Comparison of ENCODE assay signal across 22 cellular contexts in the genomic region with DNA sequence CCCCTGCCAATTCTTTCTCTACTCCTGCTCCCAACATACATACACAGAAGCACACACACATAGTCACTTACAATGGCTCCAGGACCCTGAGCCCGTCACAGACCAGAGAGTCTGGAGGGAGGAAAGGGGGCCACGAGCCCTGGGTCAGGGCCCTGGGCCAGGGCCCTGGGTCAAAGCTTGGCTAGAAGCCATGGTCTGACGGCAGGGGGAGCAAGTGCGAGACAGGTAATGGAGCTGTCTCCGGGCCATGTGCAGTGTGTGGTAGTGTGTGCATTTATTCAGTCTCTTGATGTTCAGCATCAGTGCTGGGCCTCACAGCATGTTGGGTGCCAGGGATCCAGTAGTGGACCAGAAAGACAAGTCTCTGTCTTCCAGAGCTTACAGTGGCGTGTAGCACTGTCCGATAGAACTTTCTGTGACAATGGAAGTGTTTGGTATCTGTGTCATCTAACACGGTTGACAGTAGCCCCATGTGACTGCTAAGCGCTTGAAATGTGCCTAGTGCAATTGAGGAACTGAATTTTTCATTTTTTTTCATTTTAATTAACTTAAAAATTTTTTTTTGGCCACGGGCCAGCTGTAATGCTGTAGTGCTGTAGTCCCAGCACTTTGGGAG. TPM values are rescaled to one million over a fixed set of nuclear protein-coding genes. Genes with fewer than 3 reads are reported as not detected.
A peak's percentile ranks its signal among the peaks of the same experiment; 100 is the strongest.
DNase-seq lines count a peak whose midpoint lies in the region; ATAC-seq, FAIRE-seq and TF ChIP-seq lines count a peak whose summit lies in the region.
"Had no signal": no experiment of that assay in that cellular context is flagged by ENCODE, and none has a peak within 500 bp of the region (broad histone marks: within the 10 kb centered on the region; RNA-seq: fewer than 3 reads in every experiment).

No MANE protein-coding gene starts in this region.

- H3K36me3 Mint-ChIP-seq in CD4-positive, alpha-beta T cell (ENCODE audit: low read depth), result peaks cover 5% of the 10 kb centered on the region
- H3K36me3 Mint-ChIP-seq in activated T-helper 17 cell treated with anti-CD3 and anti-CD28 coated beads, Interleukin-2, amount 50 U/mL, for 72 hours (ENCODE audit: low read depth), result no peaks in the 10 kb centered on the region
- peaks cover 0 to 6% (median 0%) of the 10 kb centered on the region in 5 donors for H3K36me3 Mint-ChIP-seq in naive thymus-derived CD4-positive, alpha-beta T cell
- H3K36me3 Mint-ChIP-seq: activated naive CD4-positive, alpha-beta T cell treated with anti-CD3 and anti-CD28 coated beads, Interleukin-2, amount 10 ng/mL, durations not matched to agents 7 days and 5 days; natural killer cell had no signal

- no peaks in the 10 kb centered on the region for H3K9me3 Mint-ChIP-seq in CD4-positive, alpha-beta T cell
- peaks cover 3% of the 10 kb centered on the region for H3K9me3 Mint-ChIP-seq in activated T-helper 17 cell treated with anti-CD3 and anti-CD28 coated beads, Interleukin-2, amount 50 U/mL, for 72 hours
- H3K9me3 Mint-ChIP-seq in naive thymus-derived CD4-positive, alpha-beta T cell, result peaks cover 0 to 3% (median 0%) of the 10 kb centered on the region in 11 donors
- H3K9me3 Mint-ChIP-seq: activated naive CD4-positive, alpha-beta T cell treated with anti-CD3 and anti-CD28 coated beads, Interleukin-2, amount 10 ng/mL, durations not matched to agents 7 days and 5 days; natural killer cell had no signal

- no peak for DNase-seq in CD4-positive, alpha-beta T cell
- DNase-seq in HEK293T (ENCODE audit: extremely low spot score) (peak; percentile 27), Right ventricle myocardium inferior (ENCODE audit: missing footprints) (no peak), Peyer's patch (no peak), GM12892 (ENCODE audit: insufficient read length) (no peak)
- no peak for DNase-seq in naive thymus-derived CD4-positive, alpha-beta T cell
- DNase-seq: activated CD4-positive, CD25-positive, alpha-beta regulatory T cell; activated CD8-positive, alpha-beta memory T cell treated with anti-CD3 and anti-CD28 coated beads, Interleukin-2, amount 50 U/mL, for 48 hours; activated naive CD4-positive, alpha-beta T cell treated with anti-CD3 and anti-CD28 coated beads, Interleukin-2, amount 10 ng/mL, durations not matched to agents 7 days and 5 days; AML-193; DMS153; glutamatergic neuron; natural killer cell; NCI-H1417 treated with DMSO at 0.1 percent for 48 hours; SHP77 treated with DMSO at 0.1 percent for 48 hours; small intestine; T-helper 2 cell had no signal

- H3K27ac Mint-ChIP-seq in CD4-positive, alpha-beta T cell, result peak overlapping the region; percentile 66
- H3K27ac Mint-ChIP-seq in activated T-helper 17 cell treated with anti-CD3 and anti-CD28 coated beads, Interleukin-2, amount 50 U/mL, for 72 hours, result peak overlapping the region; percentile 31
- H3K27ac Mint-ChIP-seq in naive thymus-derived CD4-positive, alpha-beta T cell, result peak overlapping the region in 6 of 9 donors; percentile 41 to 100 (median 74)
- H3K27ac Mint-ChIP-seq: natural killer cell had no signal

- intact Hi-C loops in CD4-positive, alpha-beta T cell (cut with DNase I, micrococcal nuclease), result no loop called here
- intact Hi-C loops in naive thymus-derived CD4-positive, alpha-beta T cell (cut with micrococcal nuclease), result no loop called here
- intact Hi-C loops in Right ventricle myocardium inferior (cut with DNase I), result no loop called here

- H3K36me3 ChIP-seq in naive thymus-derived CD4-positive, alpha-beta T cell (ENCODE audit: control insufficient read depth in 2 of 3, insufficient read depth in 3 of 3, low read length in 3 of 3), result no peaks in the 10 kb centered on the region
- no peaks in the 10 kb centered on the region for H3K36me3 ChIP-seq in Peyer's patch
- H3K36me3 ChIP-seq: esophagus muscularis mucosa, prostate gland had no signal

- H3K4me3 ChIP-seq in naive thymus-derived CD4-positive, alpha-beta T cell (ENCODE audit: low read length), result no peak overlapping the region
- H3K4me3 ChIP-seq in Peyer's patch, result no peak overlapping the region
- H3K4me3 ChIP-seq: esophagus muscularis mucosa, prostate gland had no signal

- TF ChIP-seq POLR2A in Peyer's patch (IDR thresholded peaks at IDR 0.05) (no peak), GM12892 (IDR thresholded peaks at IDR 0.05; ENCODE audit: low read depth, low read length) (no peak)

- CTCF ChIA-PET in CD4-positive, alpha-beta T cell (lab: Charles Lee), result interaction anchor here (1.0 kb wide), 1 partner anchor 22 kb away, joined by 3 read pairs; no protein-coding TSS in a partner anchor
- CTCF ChIA-PET in HEK293T (lab: Yijun Ruan, JAX), result interaction anchor here (0.5 to 1.4 kb wide), 3 partner anchors 22 to 156 kb away, joined by 3 to 4 read pairs (median 4); no protein-coding TSS in a partner anchor
- CTCF ChIA-PET in naive thymus-derived CD4-positive, alpha-beta T cell (lab: Charles Lee), result no interaction called here

- no peak overlapping the region for H3K4me3 Mint-ChIP-seq in CD4-positive, alpha-beta T cell
- H3K4me3 Mint-ChIP-seq in activated T-helper 17 cell treated with anti-CD3 and anti-CD28 coated beads, Interleukin-2, amount 50 U/mL, for 72 hours, result peak overlapping the region; percentile 41
- no peak overlapping the region for H3K4me3 Mint-ChIP-seq in naive thymus-derived CD4-positive, alpha-beta T cell
- H3K4me3 Mint-ChIP-seq: activated naive CD4-positive, alpha-beta T cell treated with anti-CD3 and anti-CD28 coated beads, Interleukin-2, amount 10 ng/mL, durations not matched to agents 7 days and 5 days; natural killer cell had no signal

- no peak for ATAC-seq in CD4-positive, alpha-beta T cell (ENCODE audit: poor library complexity)
- no peak for ATAC-seq in activated T-helper 17 cell treated with anti-CD3 and anti-CD28 coated beads, Interleukin-2, amount 50 U/mL, for 72 hours (replicated peaks)
- ATAC-seq in naive thymus-derived CD4-positive, alpha-beta T cell, result no peak
- no peak for ATAC-seq in Right ventricle myocardium inferior
- ATAC-seq: natural killer cell had no signal

- H3K4me1 Mint-ChIP-seq in CD4-positive, alpha-beta T cell (ENCODE audit: low read depth), result peaks cover 67% of the 10 kb centered on the region
- peaks cover 60% of the 10 kb centered on the region for H3K4me1 Mint-ChIP-seq in activated T-helper 17 cell treated with anti-CD3 and anti-CD28 coated beads, Interleukin-2, amount 50 U/mL, for 72 hours
- H3K4me1 Mint-ChIP-seq in naive thymus-derived CD4-positive, alpha-beta T cell, result peaks cover 54 to 74% (median 63%) of the 10 kb centered on the region in 7 donors

- no peak for TF ChIP-seq CTCF in CD4-positive, alpha-beta T cell (IDR thresholded peaks at IDR 0.05)
- TF ChIP-seq CTCF in Peyer's patch (IDR thresholded peaks at IDR 0.05), result no peak

- no peak for FAIRE-seq in GM12892 (lab: Jason Lieb, UNC)
- FAIRE-seq: GM18507, H54, small intestine had no signal

- H3K9me3 ChIP-seq in CD4-positive, alpha-beta T cell (ENCODE audit: control insufficient read depth, low read length), result no peaks in the 10 kb centered on the region
- H3K9me3 ChIP-seq in naive thymus-derived CD4-positive, alpha-beta T cell (ENCODE audit: control insufficient read depth in 2 of 3, low read length in 3 of 3), result no peaks in the 10 kb centered on the region
- no peaks in the 10 kb centered on the region for H3K9me3 ChIP-seq in Peyer's patch
- H3K9me3 ChIP-seq: esophagus muscularis mucosa, prostate gland had no signal

- no peaks in the 10 kb centered on the region for H3K27me3 Mint-ChIP-seq in CD4-positive, alpha-beta T cell
- no peaks in the 10 kb centered on the region for H3K27me3 Mint-ChIP-seq in activated T-helper 17 cell treated with anti-CD3 and anti-CD28 coated beads, Interleukin-2, amount 50 U/mL, for 72 hours
- H3K27me3 Mint-ChIP-seq in naive thymus-derived CD4-positive, alpha-beta T cell, result no peaks in the 10 kb centered on the region

- POLR2A ChIA-PET in CD4-positive, alpha-beta T cell (lab: Charles Lee), result interaction anchor here (1.0 to 1.4 kb wide), 3 partner anchors 32 to 80 kb away, joined by 3 to 8 read pairs (median 4); a partner anchor contains a TSS
- POLR2A ChIA-PET in HEK293T (lab: Yijun Ruan, JAX), result interaction anchor here (1.0 kb wide), 1 partner anchor 33 kb away, joined by 3 read pairs; a partner anchor contains a TSS
- POLR2A ChIA-PET in naive thymus-derived CD4-positive, alpha-beta T cell (lab: Charles Lee), result interaction anchor here (0.5 to 2.2 kb wide), 4 partner anchors 22 to 105 kb away, joined by 3 to 6 read pairs (median 4); a partner anchor contains a TSS

- H3K27me3 ChIP-seq in CD4-positive, alpha-beta T cell (ENCODE audit: control insufficient read depth, insufficient read depth, low read length), result no peaks in the 10 kb centered on the region
- no peaks in the 10 kb centered on the region for H3K27me3 ChIP-seq in naive thymus-derived CD4-positive, alpha-beta T cell (ENCODE audit: control insufficient read depth in 2 of 2, insufficient read depth in 2 of 2, low read length in 2 of 2)
- H3K27me3 ChIP-seq in Peyer's patch, result no peaks in the 10 kb centered on the region
- H3K27me3 ChIP-seq: esophagus muscularis mucosa had no signal

- no peak overlapping the region for H3K27ac ChIP-seq in CD4-positive, alpha-beta T cell (ENCODE audit: low read depth, low read length)
- peak overlapping the region; percentile 98 for H3K27ac ChIP-seq in naive thymus-derived CD4-positive, alpha-beta T cell (ENCODE audit: low read depth, low read length)
- no peak overlapping the region for H3K27ac ChIP-seq in Peyer's patch
- H3K27ac ChIP-seq: esophagus muscularis mucosa, prostate gland had no signal

- H3K4me1 ChIP-seq in naive thymus-derived CD4-positive, alpha-beta T cell (ENCODE audit: control insufficient read depth in 2 of 2, insufficient read depth in 2 of 2, low read length in 2 of 2), result peaks cover 20 to 38% of the 10 kb centered on the region in 2 donors
- peaks cover 0 to 10% (median 4%) of the 10 kb centered on the region in 4 donors for H3K4me1 ChIP-seq in Peyer's patch
- H3K4me1 ChIP-seq: prostate gland had no signal

RNA-seq across cellular contexts. Expression of a gene that starts 4.2 kb away (rescaled TPM):
- total RNA-seq in CD4-positive, alpha-beta T cell, result 10 to 100 TPM; 52.3 to 55.2 TPM
- 10 to 100 TPM; 61.0 to 68.3 TPM for total RNA-seq in activated T-helper 17 cell treated with anti-CD3 and anti-CD28 coated beads, Interleukin-2, amount 50 U/mL, for 72 hours
- 10 to 100 TPM; 49.7 to 76.5 (median 55.5) TPM for total RNA-seq in naive thymus-derived CD4-positive, alpha-beta T cell
- 10 to 100 TPM; 17.9 to 36.3 TPM for polyA plus RNA-seq in naive thymus-derived CD4-positive, alpha-beta T cell
- total RNA-seq in Right ventricle myocardium inferior (21.5 TPM), Peyer's patch (10 to 100 TPM; 57.3 to 84.6 (median 77.6) TPM)
- polyA plus RNA-seq in GM12892 (2012; ENCODE audit: missing spikeins), result 30.7 TPM

RNA-seq across cellular contexts. Expression of a gene that starts 12.7 kb away (rescaled TPM):
- 1 to 10 TPM; 3.5 to 3.9 TPM for total RNA-seq in CD4-positive, alpha-beta T cell
- total RNA-seq in activated T-helper 17 cell treated with anti-CD3 and anti-CD28 coated beads, Interleukin-2, amount 50 U/mL, for 72 hours, result 10 to 100 TPM; 16.1 to 18.2 TPM
- total RNA-seq in naive thymus-derived CD4-positive, alpha-beta T cell, result 10 to 100 TPM in 1 of 5 experiments, 1 to 10 TPM in 4; 4.8 to 12.9 (median 7.1) TPM
- not detected for polyA plus RNA-seq in naive thymus-derived CD4-positive, alpha-beta T cell
- 1.1 TPM for total RNA-seq in Right ventricle myocardium inferior
- 10 to 100 TPM in 1 of 4 donors, 1 to 10 TPM in 3; 1.2 to 11.3 (median 5.9) TPM for total RNA-seq in Peyer's patch
- 1.4 TPM for polyA plus RNA-seq in GM12892 (2012; ENCODE audit: missing spikeins)

RNA-seq across cellular contexts. Expression of a gene that starts 23.9 kb away (rescaled TPM):
- 10 to 100 TPM; 21.5 to 23.5 TPM for total RNA-seq in CD4-positive, alpha-beta T cell
- 10 to 100 TPM; 12.6 to 14.2 TPM for total RNA-seq in activated T-helper 17 cell treated with anti-CD3 and anti-CD28 coated beads, Interleukin-2, amount 50 U/mL, for 72 hours
- total RNA-seq in naive thymus-derived CD4-positive, alpha-beta T cell, result 10 to 100 TPM; 25.2 to 37.0 (median 33.3) TPM
- polyA plus RNA-seq in naive thymus-derived CD4-positive, alpha-beta T cell, result 10 to 100 TPM; 21.3 to 38.4 TPM
- total RNA-seq in Right ventricle myocardium inferior, result 8.3 TPM
- total RNA-seq in Peyer's patch, result 100 to 1,000 TPM in 1 of 4 donors, 10 to 100 TPM in 3; 51.2 to 130 (median 67.1) TPM
- polyA plus RNA-seq in GM12892 (2012; ENCODE audit: missing spikeins), result 18.3 TPM

RNA-seq across cellular contexts. Expression of a gene that starts 24.0 kb away (rescaled TPM):
- total RNA-seq in CD4-positive, alpha-beta T cell, result 10 to 100 TPM; 25.9 to 27.5 TPM
- 10 to 100 TPM; 21.2 to 42.2 TPM for total RNA-seq in activated T-helper 17 cell treated with anti-CD3 and anti-CD28 coated beads, Interleukin-2, amount 50 U/mL, for 72 hours
- total RNA-seq in naive thymus-derived CD4-positive, alpha-beta T cell, result 10 to 100 TPM; 22.7 to 39.5 (median 29.8) TPM
- polyA plus RNA-seq in naive thymus-derived CD4-positive, alpha-beta T cell, result 1 to 10 TPM; 1.7 to 1.8 TPM
- total RNA-seq in Right ventricle myocardium inferior (23.0 TPM), Peyer's patch (10 to 100 TPM; 14.5 to 30.0 (median 22.4) TPM)
- 14.0 TPM for polyA plus RNA-seq in GM12892 (2012; ENCODE audit: missing spikeins)

RNA-seq across cellular contexts. Expression of a gene that starts 32.1 kb away (rescaled TPM):
- 1 to 10 TPM; 7.4 to 9.2 TPM for total RNA-seq in CD4-positive, alpha-beta T cell
- total RNA-seq in activated T-helper 17 cell treated with anti-CD3 and anti-CD28 coated beads, Interleukin-2, amount 50 U/mL, for 72 hours, result 10 to 100 TPM; 14.9 to 28.1 TPM
- 10 to 100 TPM; 16.4 to 31.5 (median 22.7) TPM for total RNA-seq in naive thymus-derived CD4-positive, alpha-beta T cell
- 10 to 100 TPM; 18.7 to 19.3 TPM for polyA plus RNA-seq in naive thymus-derived CD4-positive, alpha-beta T cell
- total RNA-seq in Right ventricle myocardium inferior (4.3 TPM), Peyer's patch (100 to 1,000 TPM in 2 of 4 donors, 10 to 100 TPM in 2; 22.3 to 184 (median 136) TPM)
- 6.1 TPM for polyA plus RNA-seq in GM12892 (2012; ENCODE audit: missing spikeins)
